ENCODE assay signal across 14 cellular contexts in genomic region chr3:27939510-27939909, GRCh38.
"Had no signal": no experiment of that assay in that cellular context is flagged by ENCODE, and none has a peak within 500 bp of the region (broad histone marks: within the 10 kb centered on the region; RNA-seq: fewer than 3 reads in every experiment).

No MANE protein-coding gene starts in this region.

- H2AFZ ChIP-seq: neural progenitor cell had no signal

- H3K4me1 ChIP-seq: left ventricle myocardium inferior, lower lobe of right lung, neural progenitor cell, right atrium auricular region had no signal

- H3K36me3 ChIP-seq: left ventricle myocardium inferior, lower lobe of right lung, neural progenitor cell, ovary, right atrium auricular region had no signal

- DNase-seq: effector CD4-positive, alpha-beta T cell; immature natural killer cell; left ventricle myocardium inferior; lower lobe of right lung; naive thymus-derived CD8-positive, alpha-beta T cell; nucleus accumbens; ovary; small intestine; stimulated activated CD4-positive, alpha-beta T cell treated with anti-CD3 and anti-CD28 coated beads, Interleukin-2, amount 100 ng/mL, for 48 hours; stimulated activated naive CD4-positive, alpha-beta T cell treated with Interleukin-2 at 50 U/mL for 16 hours had no signal

- H3K9me3 ChIP-seq: left ventricle myocardium inferior, lower lobe of right lung, ovary, right atrium auricular region had no signal

- H3K9ac ChIP-seq: neural progenitor cell had no signal

- H3K4me3 ChIP-seq: coronary artery, left ventricle myocardium inferior, lower lobe of right lung, neural progenitor cell, ovary, right atrium auricular region had no signal

- ATAC-seq: esophagus mucosa; lower lobe of right lung; naive thymus-derived CD8-positive, alpha-beta T cell had no signal

- H3K27ac ChIP-seq: coronary artery, left ventricle myocardium inferior, lower lobe of right lung, neural progenitor cell, ovary, right atrium auricular region had no signal

- FAIRE-seq: small intestine had no signal

- H3K4me2 ChIP-seq: neural progenitor cell had no signal

- H3K27me3 ChIP-seq: neural progenitor cell, ovary, right atrium auricular region had no signal
